14 cellular contexts compared by ENCODE assay signal in genomic region chr7:2411049-2411448, GRCh38. TPM values are rescaled to one million over a fixed set of nuclear protein-coding genes. Genes with fewer than 3 reads are reported as not detected.
A peak's percentile ranks its signal among the peaks of the same experiment; 100 is the strongest.
DNase-seq lines count a peak whose midpoint lies in the region; ATAC-seq and TF ChIP-seq lines count a peak whose summit lies in the region.
"Had no signal": no experiment of that assay in that cellular context is flagged by ENCODE, and none has a peak within 500 bp of the region (broad histone marks: within the 10 kb centered on the region; RNA-seq: fewer than 3 reads in every experiment).

No MANE protein-coding gene starts in this region.

- no peak overlapping the region for H3K4me3 ChIP-seq in BLaER1 treated with 17β-estradiol and CSF1 and Interleukin-3, amounts not matched to agents 10 nM and 100 nM
- H3K4me3 ChIP-seq in CD8-positive, alpha-beta memory T cell (ENCODE audit: low read length) = no peak overlapping the region
- no peak overlapping the region for H3K4me3 ChIP-seq in gastrocnemius medialis
- H3K4me3 ChIP-seq: GM23248, SK-N-MC had no signal

- in situ Hi-C loops in gastrocnemius medialis (cut with MboI; ENCODE audit: low sequenced_read_pairs in 4 of 4) = no loop called here

- CTCF ChIA-PET in CD8-positive, alpha-beta memory T cell (lab: Charles Lee) = interaction anchor here (0.8 to 1.3 kb wide), 2 partner anchors 11 to 40 kb away, joined by 3 read pairs; no protein-coding TSS in a partner anchor

- H3K27me3 Mint-ChIP-seq in CD8-positive, alpha-beta memory T cell = peaks cover 0 to 1% of the 10 kb centered on the region in 2 donors
- no peaks in the 10 kb centered on the region for H3K27me3 Mint-ChIP-seq in dendritic cell treated with granulocyte-macrophage colony-stimulating factor and Interleukin-4, amounts not matched to agents 40 ng/mL and 50 ng/mL, for 4 days

- DNase-seq in CD8-positive, alpha-beta memory T cell = no peak
- DNase-seq in gastrocnemius medialis (no peak), cerebellar nuclear complex (lab: John Stamatoyannopoulos, UW) (no peak), NCI-H510A (lab: John Stamatoyannopoulos, UW) (no peak)
- DNase-seq in stimulated activated CD4-positive, alpha-beta T cell treated with anti-CD3 and anti-CD28 coated beads, Interleukin-4, amount 100 ng/mL, for 24 hours = no peak
- DNase-seq: GM23248, KG1, MM.1S, NCI-H1105, NCI-H187, NCI-H82 had no signal

- H3K36me3 ChIP-seq in BLaER1 treated with 17β-estradiol and CSF1 and Interleukin-3, amounts not matched to agents 10 nM and 100 nM = peaks cover 0 to 23% (median 3%) of the 10 kb centered on the region in 11 experiments; a peak in 4 of 22 replicates
- H3K36me3 ChIP-seq in CD8-positive, alpha-beta memory T cell (ENCODE audit: insufficient read depth, low read length) = no peaks in the 10 kb centered on the region
- no peaks in the 10 kb centered on the region for H3K36me3 ChIP-seq in gastrocnemius medialis

- no peaks in the 10 kb centered on the region for H3K27me3 ChIP-seq in BLaER1 treated with 17β-estradiol and CSF1 and Interleukin-3, amounts not matched to agents 10 nM and 100 nM
- no peaks in the 10 kb centered on the region for H3K27me3 ChIP-seq in CD8-positive, alpha-beta memory T cell (ENCODE audit: insufficient read depth, low read length, poor library complexity, severe bottlenecking)
- no peaks in the 10 kb centered on the region for H3K27me3 ChIP-seq in gastrocnemius medialis

- H3K9ac ChIP-seq in BLaER1 treated with 17β-estradiol and CSF1 and Interleukin-3, amounts not matched to agents 10 nM and 100 nM = peak overlapping the region in 1 of 11 experiments; percentile 60; a peak in 3 of 22 replicates
- H3K9ac ChIP-seq: GM23248 had no signal

- ATAC-seq in gastrocnemius medialis = no peak

- intact Hi-C loops in dendritic cell treated with granulocyte-macrophage colony-stimulating factor and Interleukin-4, amounts not matched to agents 40 ng/mL and 50 ng/mL, for 4 days (cut with micrococcal nuclease) = no loop called here
- intact Hi-C loops in gastrocnemius medialis (cut with DNase I; ENCODE audit: low total_unique reads) = no loop called here

- H4K20me1 ChIP-seq in BLaER1 treated with 17β-estradiol and CSF1 and Interleukin-3, amounts not matched to agents 10 nM and 100 nM = peaks cover 29 to 74% (median 39%) of the 10 kb centered on the region in 11 experiments; a peak in 18 of 22 replicates

- H3K27ac ChIP-seq in BLaER1 treated with 17β-estradiol and CSF1 and Interleukin-3, amounts not matched to agents 10 nM and 100 nM = peak overlapping the region in 4 of 11 experiments; percentile 29 to 64 (median 61); a peak in 3 of 22 replicates
- no peak overlapping the region for H3K27ac ChIP-seq in CD8-positive, alpha-beta memory T cell (ENCODE audit: low read depth, low read length)
- H3K27ac ChIP-seq in gastrocnemius medialis = peak overlapping the region in 3 of 4 donors; percentile 17 to 39 (median 24)
- H3K27ac ChIP-seq: GM23248, SK-N-MC had no signal

- no peaks in the 10 kb centered on the region for H3K9me3 ChIP-seq in BLaER1 treated with 17β-estradiol and CSF1 and Interleukin-3, amounts not matched to agents 10 nM and 100 nM (replicated peaks in 1 of 11)
- no peaks in the 10 kb centered on the region for H3K9me3 ChIP-seq in CD8-positive, alpha-beta memory T cell (ENCODE audit: low read length)
- no peaks in the 10 kb centered on the region for H3K9me3 ChIP-seq in gastrocnemius medialis

- H3K36me3 Mint-ChIP-seq in CD8-positive, alpha-beta memory T cell = peaks cover 0 to 13% (median 7%) of the 10 kb centered on the region in 3 donors
- no peaks in the 10 kb centered on the region for H3K36me3 Mint-ChIP-seq in dendritic cell treated with granulocyte-macrophage colony-stimulating factor and Interleukin-4, amounts not matched to agents 40 ng/mL and 50 ng/mL, for 4 days (ENCODE audit: low read depth)

- TF ChIP-seq POLR2A in gastrocnemius medialis (IDR thresholded peaks at IDR 0.05) = no peak

- H3K4me1 ChIP-seq in BLaER1 treated with 17β-estradiol and CSF1 and Interleukin-3, amounts not matched to agents 10 nM and 100 nM = peaks cover 66 to 90% (median 75%) of the 10 kb centered on the region in 10 experiments
- peaks cover 44% of the 10 kb centered on the region for H3K4me1 ChIP-seq in CD8-positive, alpha-beta memory T cell (ENCODE audit: insufficient read depth, low read length)
- peaks cover 23 to 29% of the 10 kb centered on the region in 2 donors for H3K4me1 ChIP-seq in gastrocnemius medialis

- peaks cover 66 to 84% (median 79%) of the 10 kb centered on the region in 3 donors for H3K4me1 Mint-ChIP-seq in CD8-positive, alpha-beta memory T cell
- H3K4me1 Mint-ChIP-seq in dendritic cell treated with granulocyte-macrophage colony-stimulating factor and Interleukin-4, amounts not matched to agents 40 ng/mL and 50 ng/mL, for 4 days (ENCODE audit: low read depth) = peaks cover 67% of the 10 kb centered on the region

- H3K9me3 Mint-ChIP-seq in CD8-positive, alpha-beta memory T cell = peaks cover 0 to 3% (median 0%) of the 10 kb centered on the region in 5 donors
- H3K9me3 Mint-ChIP-seq in dendritic cell treated with granulocyte-macrophage colony-stimulating factor and Interleukin-4, amounts not matched to agents 40 ng/mL and 50 ng/mL, for 4 days = no peaks in the 10 kb centered on the region

- POLR2A ChIA-PET in CD8-positive, alpha-beta memory T cell (lab: Charles Lee) = no interaction called here

- no peak for TF ChIP-seq CTCF in gastrocnemius medialis (IDR thresholded peaks at IDR 0.05 in 4 of 5, conservative IDR thresholded peaks at IDR 0.05 in 1 of 5)

- H3K4me2 ChIP-seq in BLaER1 treated with 17β-estradiol and CSF1 and Interleukin-3, amounts not matched to agents 10 nM and 100 nM = peak overlapping the region; percentile 73 to 93 (median 87); a peak in 21 of 22 replicates

- peak overlapping the region in 1 of 7 donors; percentile 73 for H3K4me3 Mint-ChIP-seq in CD8-positive, alpha-beta memory T cell
- H3K4me3 Mint-ChIP-seq in dendritic cell treated with granulocyte-macrophage colony-stimulating factor and Interleukin-4, amounts not matched to agents 40 ng/mL and 50 ng/mL, for 4 days = no peak overlapping the region

- H3K27ac Mint-ChIP-seq in CD8-positive, alpha-beta memory T cell = peak overlapping the region in 5 of 8 donors; percentile 11 to 98 (median 75)
- H3K27ac Mint-ChIP-seq in dendritic cell treated with granulocyte-macrophage colony-stimulating factor and Interleukin-4, amounts not matched to agents 40 ng/mL and 50 ng/mL, for 4 days = peak overlapping the region; percentile 17

RNA-seq across cellular contexts. Expression of gene CHST12, which starts 7.6 kb away (rescaled TPM):
- total RNA-seq in CD8-positive, alpha-beta memory T cell = 1 to 10 TPM; 7.7 to 8.3 TPM
- 63.0 TPM for polyA plus RNA-seq in CD8-positive, alpha-beta memory T cell
- total RNA-seq in gastrocnemius medialis = 10 to 100 TPM in 2 of 4 donors, 1 to 10 TPM in 2; 5.5 to 13.1 (median 10.1) TPM

RNA-seq across cellular contexts. Expression of gene EIF3B, which starts 56.4 kb away (rescaled TPM):
- total RNA-seq in CD8-positive, alpha-beta memory T cell = 100 to 1,000 TPM; 284 to 293 TPM
- polyA plus RNA-seq in CD8-positive, alpha-beta memory T cell = 129 TPM
- total RNA-seq in gastrocnemius medialis = 100 to 1,000 TPM; 105 to 207 (median 195) TPM
